ENCODE assay signal across 1 cellular context in the genomic region with DNA sequence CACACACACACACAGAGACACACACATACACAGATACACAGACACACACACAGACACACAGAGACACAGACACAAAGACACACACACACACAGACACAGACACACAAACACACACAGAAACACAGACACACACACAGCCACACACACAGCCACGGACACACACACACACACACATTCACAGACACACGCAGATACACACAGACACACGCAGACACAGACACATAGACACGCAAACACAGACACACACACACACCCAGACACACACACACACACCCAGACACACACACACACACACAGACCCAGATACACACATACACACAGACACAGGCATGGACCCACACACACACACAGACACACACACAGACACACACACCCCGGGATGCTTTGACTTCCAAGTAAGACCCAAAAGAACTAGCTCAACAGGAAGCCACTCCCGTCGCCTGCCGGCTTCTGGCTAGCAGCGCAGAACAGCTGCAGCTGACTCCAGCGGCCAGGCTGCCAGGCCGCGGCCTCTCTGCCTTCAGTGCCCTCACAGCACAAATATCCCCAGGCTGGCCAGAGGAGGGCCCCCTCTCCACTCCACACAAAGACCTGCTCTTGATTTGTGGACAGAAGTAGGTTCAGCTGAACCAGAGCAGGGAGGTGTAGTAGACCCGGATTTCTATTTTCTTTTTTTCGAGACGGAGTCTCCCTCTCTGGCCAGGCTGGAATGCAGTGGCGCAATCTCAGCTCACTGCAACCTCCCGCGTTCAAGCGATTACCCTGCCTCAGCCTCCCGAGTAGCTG.
TF ChIP-seq lines count a peak whose summit lies in the region.

No MANE protein-coding gene starts in this region.

TF ChIP-seq in H1, 55 proteins besides CTCF, POLR2A, EP300 and RAD21:
- TF ChIP-seq GTF2F1 (IDR thresholded peaks at IDR 0.05; ENCODE audit: borderline replicate concordance, low read depth, low read length): no peak
- TF ChIP-seq CEBPB (IDR thresholded peaks at IDR 0.05; ENCODE audit: low read depth, low read length): peak; percentile 55
- TF ChIP-seq YY1 (IDR thresholded peaks at IDR 0.05; ENCODE audit: low read depth, low read length): no peak
- no peak for TF ChIP-seq CBX8 (IDR thresholded peaks at IDR 0.05; ENCODE audit: borderline replicate concordance, low read depth, low read length)
- TF ChIP-seq KDM4A (IDR thresholded peaks at IDR 0.05; ENCODE audit: low read depth, low read length, severe bottlenecking): no peak
- no peak for TF ChIP-seq SIX5 (IDR thresholded peaks at IDR 0.05; ENCODE audit: low read depth, low read length)
- TF ChIP-seq TAF7 (optimal IDR thresholded peaks at IDR 0.05; ENCODE audit: borderline replicate concordance, low read depth, low read length): no peak
- TF ChIP-seq TCF12 (IDR thresholded peaks at IDR 0.05; ENCODE audit: low read depth, low read length): 0 out of 2 replicates have a peak, but pooled peaks have one; percentile 33
- TF ChIP-seq SP4 (IDR thresholded peaks at IDR 0.05; ENCODE audit: low read length): 0 out of 2 replicates have a peak, but pooled peaks have one; percentile 56
- TF ChIP-seq ATF2 (IDR thresholded peaks at IDR 0.05; ENCODE audit: low read length): no peak
- peak; percentile 40; the same call in 1 of the 2 replicates for TF ChIP-seq TAF1 (IDR thresholded peaks at IDR 0.05; ENCODE audit: low read depth, low read length)
- TF ChIP-seq SIN3A (conservative IDR thresholded peaks at IDR 0.05 in 1 of 2, IDR thresholded peaks at IDR 0.05 in 1 of 2; ENCODE audit: low read depth in 1 of 2, low read length in 2 of 2): peak; percentile 86 to 87; a peak in 3 of 4 replicates
- TF ChIP-seq, protein P1, sequence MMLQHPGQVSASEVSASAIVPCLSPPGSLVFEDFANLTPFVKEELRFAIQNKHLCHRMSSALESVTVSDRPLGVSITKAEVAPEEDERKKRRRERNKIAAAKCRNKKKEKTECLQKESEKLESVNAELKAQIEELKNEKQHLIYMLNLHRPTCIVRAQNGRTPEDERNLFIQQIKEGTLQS (IDR thresholded peaks at IDR 0.05; ENCODE audit: insufficient read depth, low read depth, low read length): no peak
- no peak for TF ChIP-seq E2F6 (IDR thresholded peaks at IDR 0.05)
